In the genomic region with DNA sequence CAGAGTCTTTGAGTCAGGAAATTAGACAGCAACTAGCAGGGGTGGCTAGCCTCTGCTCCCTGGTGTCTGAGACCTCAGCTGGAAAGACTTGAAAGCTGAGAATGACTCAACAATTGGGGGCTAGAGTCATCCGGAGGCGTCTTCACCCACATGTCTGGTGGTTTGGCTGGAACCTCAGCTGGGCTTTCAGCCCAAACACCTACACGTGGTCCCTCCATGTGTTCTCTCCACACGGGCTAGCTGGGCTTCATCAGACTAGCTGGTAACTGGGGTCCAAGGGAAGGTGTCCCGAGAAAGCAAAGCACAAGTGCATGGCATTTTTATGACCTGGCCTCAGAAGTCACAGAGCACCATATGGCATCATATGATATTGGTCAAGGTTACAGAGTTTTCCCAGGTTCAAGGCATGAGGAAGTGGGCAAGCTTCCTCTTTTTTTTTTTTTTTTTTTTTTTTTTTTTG, we compare ENCODE assay signal across 8 cellular contexts. TPM values are rescaled to one million over a fixed set of nuclear protein-coding genes. Genes with fewer than 3 reads are reported as not detected.
DNase-seq lines count a peak whose midpoint lies in the region; ATAC-seq and TF ChIP-seq lines count a peak whose summit lies in the region.

No MANE protein-coding gene starts in this region.

- no peaks in the 10 kb centered on the region for H4K20me1 ChIP-seq in osteoblast (ENCODE audit: insufficient read depth, low read length)

- H3K27ac ChIP-seq in osteoblast (ENCODE audit: low read depth, low read length), result peak overlapping the region; percentile 94

- H3K9me3 ChIP-seq in osteoblast (ENCODE audit: low read depth, low read length), result peaks cover 15% of the 10 kb centered on the region

- H3K4me1 Mint-ChIP-seq in activated naive CD4-positive, alpha-beta T cell treated with anti-CD3 and anti-CD28 coated beads for 36 hours (ENCODE audit: low read depth), result peaks cover 11% of the 10 kb centered on the region
- H3K4me1 Mint-ChIP-seq in progenitor cell of endocrine pancreas (ENCODE audit: low read depth), result peaks cover 2% of the 10 kb centered on the region

- H3K36me3 ChIP-seq in osteoblast (ENCODE audit: insufficient read depth, low read length), result no peaks in the 10 kb centered on the region

- intact Hi-C loops in activated naive CD4-positive, alpha-beta T cell treated with anti-CD3 and anti-CD28 coated beads for 36 hours (cut with micrococcal nuclease), result no loop called here

- DNase-seq in GM12865 (ENCODE audit: low read depth) (peak; percentile 92), LHCN-M2 (ENCODE audit: low read depth) (peak; percentile 97), osteoblast (ENCODE audit: insufficient read length, low spot score, missing footprints) (peak; percentile 83), NCI-H748 treated with DMSO at 0.1 percent for 48 hours (lab: John Stamatoyannopoulos, UW) (no peak), progenitor cell of endocrine pancreas (ENCODE audit: low spot score, unreplicated experiment) (no peak), activated gamma-delta T cell treated with Interleukin-2 at 50 U/mL for 16 hours (no peak)
- DNase-seq in activated naive CD4-positive, alpha-beta T cell treated with anti-CD3 and anti-CD28 coated beads for 36 hours, result peak; percentile 51

- peak; percentile 92 for ATAC-seq in GM21786 (IDR thresholded peaks at IDR 0.05; ENCODE audit: unreplicated experiment)

- H3K9me3 Mint-ChIP-seq in activated naive CD4-positive, alpha-beta T cell treated with anti-CD3 and anti-CD28 coated beads for 36 hours, result peaks cover 12% of the 10 kb centered on the region
- peaks cover 23% of the 10 kb centered on the region for H3K9me3 Mint-ChIP-seq in progenitor cell of endocrine pancreas (ENCODE audit: low read depth)

- H3K27me3 ChIP-seq in osteoblast (ENCODE audit: insufficient read depth, low read length), result no peaks in the 10 kb centered on the region

- H3K27ac Mint-ChIP-seq in activated naive CD4-positive, alpha-beta T cell treated with anti-CD3 and anti-CD28 coated beads for 36 hours, result no peak overlapping the region
- no peak overlapping the region for H3K27ac Mint-ChIP-seq in progenitor cell of endocrine pancreas

- H3K79me2 ChIP-seq in osteoblast (ENCODE audit: insufficient read depth, low read length), result no peaks in the 10 kb centered on the region

- no peaks in the 10 kb centered on the region for H3K27me3 Mint-ChIP-seq in activated naive CD4-positive, alpha-beta T cell treated with anti-CD3 and anti-CD28 coated beads for 36 hours (ENCODE audit: low read depth)
- H3K27me3 Mint-ChIP-seq in progenitor cell of endocrine pancreas, result no peaks in the 10 kb centered on the region

- no peak overlapping the region for H3K4me3 Mint-ChIP-seq in activated naive CD4-positive, alpha-beta T cell treated with anti-CD3 and anti-CD28 coated beads for 36 hours
- no peak overlapping the region for H3K4me3 Mint-ChIP-seq in progenitor cell of endocrine pancreas (ENCODE audit: low read depth)

- no peak for TF ChIP-seq CTCF in GM12865 (IDR thresholded peaks at IDR 0.05; ENCODE audit: insufficient read depth, low read depth, low read length, missing control alignments)
- no peak for TF ChIP-seq CTCF in osteoblast (IDR thresholded peaks at IDR 0.05; ENCODE audit: extremely low read depth, low read depth, low read length)
- TF ChIP-seq CTCF in progenitor cell of endocrine pancreas (IDR thresholded peaks at IDR 0.05; ENCODE audit: unreplicated experiment), result no peak

- H3K36me3 Mint-ChIP-seq in activated naive CD4-positive, alpha-beta T cell treated with anti-CD3 and anti-CD28 coated beads for 36 hours (ENCODE audit: low read depth), result peaks cover 9% of the 10 kb centered on the region
- H3K36me3 Mint-ChIP-seq in progenitor cell of endocrine pancreas (ENCODE audit: insufficient read depth), result peaks cover 2% of the 10 kb centered on the region

- peak overlapping the region; percentile 63 for H3K4me2 ChIP-seq in osteoblast (ENCODE audit: insufficient read depth, low read length)

- CTCF ChIA-PET in activated naive CD4-positive, alpha-beta T cell treated with anti-CD3 and anti-CD28 coated beads for 36 hours (lab: Charles Lee), result interaction anchor here (1.0 to 1.2 kb wide), 2 partner anchors 11 to 110 kb away, joined by 4 read pairs; no protein-coding TSS in a partner anchor

- H3K4me3 ChIP-seq in GM12865 (ENCODE audit: low read depth, low read length), result no peak overlapping the region
- no peak overlapping the region for H3K4me3 ChIP-seq in osteoblast (ENCODE audit: insufficient read depth, low read length)

- H2AFZ ChIP-seq in osteoblast (ENCODE audit: low read length), result no peak overlapping the region

- peaks cover 12% of the 10 kb centered on the region for H3K4me1 ChIP-seq in osteoblast (ENCODE audit: insufficient read depth, low read length)

RNA-seq across cellular contexts. Expression of gene ABHD2, which starts 19.9 kb away (rescaled TPM):
- total RNA-seq in LHCN-M2 (2014; rRNA removed), result 68.7 and 95.9 TPM in 2 replicates
- 36.2 TPM for polyA plus RNA-seq in LHCN-M2 (2012)
- total RNA-seq in activated naive CD4-positive, alpha-beta T cell treated with anti-CD3 and anti-CD28 coated beads for 36 hours, result 10 to 100 TPM; 57.2 to 64.9 TPM
- 115 and 151 TPM in 2 replicates for total RNA-seq in osteoblast
- 53.1 and 54.4 TPM in 2 replicates for total RNA-seq in progenitor cell of endocrine pancreas

Comparison
In these comparisons a context has a peak if more than half of its experiments do, and no peak if none do; other contexts are left out.
1. DNase-seq: peak in GM12865 (single experiment), LHCN-M2 (single experiment), activated naive CD4-positive, alpha-beta T cell treated with anti-CD3 and anti-CD28 coated beads for 36 hours (single experiment) and osteoblast (single experiment); none in NCI-H748 treated with DMSO at 0.1 percent for 48 hours (single experiment), progenitor cell of endocrine pancreas (single experiment) and activated gamma-delta T cell treated with Interleukin-2 at 50 U/mL for 16 hours (single experiment).